ENCODE assay signal across 1 cellular context in genomic region chr19:49474545-49474930, GRCh38.
A peak's percentile ranks its signal among the peaks of the same experiment; 100 is the strongest.
TF ChIP-seq lines count a peak whose summit lies in the region.

No MANE protein-coding gene starts in this region.

TF ChIP-seq in K562, 482 proteins besides CTCF, POLR2A, EP300 and RAD21 (continues in another document):
- no peak for TF ChIP-seq LEF1 (IDR thresholded peaks at IDR 0.05)
- TF ChIP-seq TEAD2 (tag; IDR thresholded peaks at IDR 0.05), result no peak
- no peak for TF ChIP-seq ILF3 (IDR thresholded peaks at IDR 0.05; ENCODE audit: borderline replicate concordance)
- TF ChIP-seq OTX1 (CRISPR knock-in tag; IDR thresholded peaks at IDR 0.05), result peak; percentile 71; the same call in 1 of the 2 replicates
- TF ChIP-seq, protein P1, sequence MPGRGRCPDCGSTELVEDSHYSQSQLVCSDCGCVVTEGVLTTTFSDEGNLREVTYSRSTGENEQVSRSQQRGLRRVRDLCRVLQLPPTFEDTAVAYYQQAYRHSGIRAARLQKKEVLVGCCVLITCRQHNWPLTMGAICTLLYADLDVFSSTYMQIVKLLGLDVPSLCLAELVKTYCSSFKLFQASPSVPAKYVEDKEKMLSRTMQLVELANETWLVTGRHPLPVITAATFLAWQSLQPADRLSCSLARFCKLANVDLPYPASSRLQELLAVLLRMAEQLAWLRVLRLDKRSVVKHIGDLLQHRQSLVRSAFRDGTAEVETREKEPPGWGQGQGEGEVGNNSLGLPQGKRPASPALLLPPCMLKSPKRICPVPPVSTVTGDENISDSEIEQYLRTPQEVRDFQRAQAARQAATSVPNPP (IDR thresholded peaks at IDR 0.05; ENCODE audit: borderline replicate concordance, insufficient read depth, insufficient read length), result no peak
- TF ChIP-seq ZNF224 (CRISPR knock-in tag; IDR thresholded peaks at IDR 0.05), result no peak
- TF ChIP-seq NR3C1 (CRISPR knock-in tag; IDR thresholded peaks at IDR 0.05), result no peak
- no peak for TF ChIP-seq BCL6 (CRISPR knock-in tag; IDR thresholded peaks at IDR 0.05)
- TF ChIP-seq KLF10 (CRISPR knock-in tag; IDR thresholded peaks at IDR 0.05), result no peak
- no peak for TF ChIP-seq IRF9 (tag; IDR thresholded peaks at IDR 0.05)
- TF ChIP-seq SP1 (CRISPR knock-in tag; IDR thresholded peaks at IDR 0.05), result no peak
- no peak for TF ChIP-seq MYNN (IDR thresholded peaks at IDR 0.05)
- no peak for TF ChIP-seq MYNN (CRISPR knock-in tag; IDR thresholded peaks at IDR 0.05)
- TF ChIP-seq NR2C1 (IDR thresholded peaks at IDR 0.05), result no peak
- no peak for TF ChIP-seq NR2C1 (tag; IDR thresholded peaks at IDR 0.05)
- no peak for TF ChIP-seq NBN (IDR thresholded peaks at IDR 0.05; ENCODE audit: low read depth)
- TF ChIP-seq CBFA2T2 (conservative IDR thresholded peaks at IDR 0.05), result no peak
- TF ChIP-seq SRSF3 (IDR thresholded peaks at IDR 0.05; ENCODE audit: insufficient read depth, low read length), result no peak
- TF ChIP-seq, protein P2, sequence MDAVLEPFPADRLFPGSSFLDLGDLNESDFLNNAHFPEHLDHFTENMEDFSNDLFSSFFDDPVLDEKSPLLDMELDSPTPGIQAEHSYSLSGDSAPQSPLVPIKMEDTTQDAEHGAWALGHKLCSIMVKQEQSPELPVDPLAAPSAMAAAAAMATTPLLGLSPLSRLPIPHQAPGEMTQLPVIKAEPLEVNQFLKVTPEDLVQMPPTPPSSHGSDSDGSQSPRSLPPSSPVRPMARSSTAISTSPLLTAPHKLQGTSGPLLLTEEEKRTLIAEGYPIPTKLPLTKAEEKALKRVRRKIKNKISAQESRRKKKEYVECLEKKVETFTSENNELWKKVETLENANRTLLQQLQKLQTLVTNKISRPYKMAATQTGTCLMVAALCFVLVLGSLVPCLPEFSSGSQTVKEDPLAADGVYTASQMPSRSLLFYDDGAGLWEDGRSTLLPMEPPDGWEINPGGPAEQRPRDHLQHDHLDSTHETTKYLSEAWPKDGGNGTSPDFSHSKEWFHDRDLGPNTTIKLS (IDR thresholded peaks at IDR 0.05; ENCODE audit: borderline replicate concordance, low read depth), result no peak
- TF ChIP-seq, protein P3, sequence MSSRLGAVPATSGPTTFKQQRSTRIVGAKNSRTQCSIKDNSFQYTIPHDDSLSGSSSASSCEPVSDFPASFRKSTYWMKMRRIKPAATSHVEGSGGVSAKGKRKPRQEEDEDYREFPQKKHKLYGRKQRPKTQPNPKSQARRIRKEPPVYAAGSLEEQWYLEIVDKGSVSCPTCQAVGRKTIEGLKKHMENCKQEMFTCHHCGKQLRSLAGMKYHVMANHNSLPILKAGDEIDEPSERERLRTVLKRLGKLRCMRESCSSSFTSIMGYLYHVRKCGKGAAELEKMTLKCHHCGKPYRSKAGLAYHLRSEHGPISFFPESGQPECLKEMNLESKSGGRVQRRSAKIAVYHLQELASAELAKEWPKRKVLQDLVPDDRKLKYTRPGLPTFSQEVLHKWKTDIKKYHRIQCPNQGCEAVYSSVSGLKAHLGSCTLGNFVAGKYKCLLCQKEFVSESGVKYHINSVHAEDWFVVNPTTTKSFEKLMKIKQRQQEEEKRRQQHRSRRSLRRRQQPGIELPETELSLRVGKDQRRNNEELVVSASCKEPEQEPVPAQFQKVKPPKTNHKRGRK (tag; IDR thresholded peaks at IDR 0.05), result 0 out of 2 replicates have a peak, but pooled peaks have one; percentile 10
- TF ChIP-seq, protein P4, sequence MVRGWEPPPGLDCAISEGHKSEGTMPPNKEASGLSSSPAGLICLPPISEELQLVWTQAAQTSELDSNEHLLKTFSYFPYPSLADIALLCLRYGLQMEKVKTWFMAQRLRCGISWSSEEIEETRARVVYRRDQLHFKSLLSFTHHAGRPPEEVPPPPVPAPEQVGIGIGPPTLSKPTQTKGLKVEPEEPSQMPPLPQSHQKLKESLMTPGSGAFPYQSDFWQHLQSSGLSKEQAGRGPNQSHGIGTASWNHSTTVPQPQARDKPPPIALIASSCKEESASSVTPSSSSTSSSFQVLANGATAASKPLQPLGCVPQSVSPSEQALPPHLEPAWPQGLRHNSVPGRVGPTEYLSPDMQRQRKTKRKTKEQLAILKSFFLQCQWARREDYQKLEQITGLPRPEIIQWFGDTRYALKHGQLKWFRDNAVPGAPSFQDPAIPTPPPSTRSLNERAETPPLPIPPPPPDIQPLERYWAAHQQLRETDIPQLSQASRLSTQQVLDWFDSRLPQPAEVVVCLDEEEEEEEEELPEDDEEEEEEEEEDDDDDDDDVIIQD (CRISPR knock-in tag; IDR thresholded peaks at IDR 0.05), result no peak
- no peak for TF ChIP-seq ZNF57 (CRISPR knock-in tag; IDR thresholded peaks at IDR 0.05)
- TF ChIP-seq RUNX1 (IDR thresholded peaks at IDR 0.05; ENCODE audit: low read depth), result no peak
- no peak for TF ChIP-seq STAT5B (CRISPR knock-in tag; IDR thresholded peaks at IDR 0.05)
- TF ChIP-seq YBX1 (IDR thresholded peaks at IDR 0.05), result no peak
- TF ChIP-seq PHB (CRISPR knock-in tag; IDR thresholded peaks at IDR 0.05), result no peak
- TF ChIP-seq TRIM28 (IDR thresholded peaks at IDR 0.05), result no peak
- TF ChIP-seq TCF7 (IDR thresholded peaks at IDR 0.05; ENCODE audit: borderline replicate concordance), result no peak
- no peak for TF ChIP-seq RBBP5 (IDR thresholded peaks at IDR 0.05; ENCODE audit: borderline replicate concordance, insufficient read depth, low read length, poor library complexity, severe bottlenecking)
- 0 out of 2 replicates have a peak, but pooled peaks have one; percentile 23 for TF ChIP-seq HLTF (IDR thresholded peaks at IDR 0.05)
- TF ChIP-seq, protein P5, sequence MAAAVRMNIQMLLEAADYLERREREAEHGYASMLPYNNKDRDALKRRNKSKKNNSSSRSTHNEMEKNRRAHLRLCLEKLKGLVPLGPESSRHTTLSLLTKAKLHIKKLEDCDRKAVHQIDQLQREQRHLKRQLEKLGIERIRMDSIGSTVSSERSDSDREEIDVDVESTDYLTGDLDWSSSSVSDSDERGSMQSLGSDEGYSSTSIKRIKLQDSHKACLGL (CRISPR knock-in tag; IDR thresholded peaks at IDR 0.05; ENCODE audit: borderline replicate concordance, poor library complexity, severe bottlenecking), result no peak
- TF ChIP-seq, protein P6, sequence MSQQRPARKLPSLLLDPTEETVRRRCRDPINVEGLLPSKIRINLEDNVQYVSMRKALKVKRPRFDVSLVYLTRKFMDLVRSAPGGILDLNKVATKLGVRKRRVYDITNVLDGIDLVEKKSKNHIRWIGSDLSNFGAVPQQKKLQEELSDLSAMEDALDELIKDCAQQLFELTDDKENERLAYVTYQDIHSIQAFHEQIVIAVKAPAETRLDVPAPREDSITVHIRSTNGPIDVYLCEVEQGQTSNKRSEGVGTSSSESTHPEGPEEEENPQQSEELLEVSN (IDR thresholded peaks at IDR 0.05; ENCODE audit: borderline replicate concordance in 1 of 2, extremely low read depth in 1 of 2, insufficient read depth in 1 of 2, insufficient read length in 1 of 2, low read depth in 1 of 2, low read length in 1 of 2, poor library complexity in 1 of 2, severe bottlenecking in 1 of 2), result no peak
- TF ChIP-seq SETDB1 (IDR thresholded peaks at IDR 0.05; ENCODE audit: low read length), result no peak
- no peak for TF ChIP-seq TBL1XR1 (IDR thresholded peaks at IDR 0.05; ENCODE audit: low read length in 2 of 2)
- no peak for TF ChIP-seq TRIM24 (IDR thresholded peaks at IDR 0.05)
- no peak for TF ChIP-seq ZBTB34 (CRISPR knock-in tag; IDR thresholded peaks at IDR 0.05)
- no peak for TF ChIP-seq CREM (IDR thresholded peaks at IDR 0.05; ENCODE audit: low read depth)
- no peak for TF ChIP-seq BRF1 (IDR thresholded peaks at IDR 0.05; ENCODE audit: borderline replicate concordance, extremely low read depth, insufficient read length)
- no peak for TF ChIP-seq ZNF785 (CRISPR knock-in tag; IDR thresholded peaks at IDR 0.05)
- no peak for TF ChIP-seq SNIP1 (IDR thresholded peaks at IDR 0.05; ENCODE audit: low read depth)
- no peak for TF ChIP-seq ZNF79 (CRISPR knock-in tag; IDR thresholded peaks at IDR 0.05; ENCODE audit: low read depth)
- no peak for TF ChIP-seq ZNF384 (IDR thresholded peaks at IDR 0.05; ENCODE audit: low read depth, low read length)
- no peak for TF ChIP-seq SMAD2 (IDR thresholded peaks at IDR 0.05; ENCODE audit: low read depth, low read length)
- no peak for TF ChIP-seq SMC3 (conservative IDR thresholded peaks at IDR 0.05; ENCODE audit: insufficient read depth, low read depth, low read length)
- TF ChIP-seq ID3 (CRISPR knock-in tag; IDR thresholded peaks at IDR 0.05), result no peak
- TF ChIP-seq ID3 (tag; IDR thresholded peaks at IDR 0.05), result no peak
- TF ChIP-seq MLLT1 (IDR thresholded peaks at IDR 0.05), result peak; percentile 24 to 52; a peak in 2 of 4 replicates
- no peak for TF ChIP-seq EP400 (IDR thresholded peaks at IDR 0.05)
- no peak for TF ChIP-seq CEBPB (tag; IDR thresholded peaks at IDR 0.05)
- TF ChIP-seq SPI1 (IDR thresholded peaks at IDR 0.05; ENCODE audit: borderline replicate concordance, low read depth, low read length), result no peak
- no peak for TF ChIP-seq PPARD (CRISPR knock-in tag; IDR thresholded peaks at IDR 0.05)
- TF ChIP-seq, protein P7, sequence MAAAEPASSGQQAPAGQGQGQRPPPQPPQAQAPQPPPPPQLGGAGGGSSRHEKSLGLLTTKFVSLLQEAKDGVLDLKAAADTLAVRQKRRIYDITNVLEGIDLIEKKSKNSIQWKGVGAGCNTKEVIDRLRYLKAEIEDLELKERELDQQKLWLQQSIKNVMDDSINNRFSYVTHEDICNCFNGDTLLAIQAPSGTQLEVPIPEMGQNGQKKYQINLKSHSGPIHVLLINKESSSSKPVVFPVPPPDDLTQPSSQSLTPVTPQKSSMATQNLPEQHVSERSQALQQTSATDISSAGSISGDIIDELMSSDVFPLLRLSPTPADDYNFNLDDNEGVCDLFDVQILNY (CRISPR knock-in tag; IDR thresholded peaks at IDR 0.05), result no peak
- no peak for TF ChIP-seq HDAC6 (IDR thresholded peaks at IDR 0.05; ENCODE audit: low read depth, low read length)
- TF ChIP-seq ZNF24 (IDR thresholded peaks at IDR 0.05), result no peak
- no peak for TF ChIP-seq ZFPM2 (CRISPR knock-in tag; IDR thresholded peaks at IDR 0.05)
- TF ChIP-seq TFAP4 (CRISPR knock-in tag; IDR thresholded peaks at IDR 0.05; ENCODE audit: borderline replicate concordance), result no peak
- no peak for TF ChIP-seq PRPF4 (IDR thresholded peaks at IDR 0.05; ENCODE audit: insufficient read depth, low read depth, low read length, poor library complexity, severe bottlenecking)
- 0 out of 2 replicates have a peak, but pooled peaks have one; percentile 6 for TF ChIP-seq ELF4 (CRISPR knock-in tag; IDR thresholded peaks at IDR 0.05)
- 0 out of 2 replicates have a peak, but pooled peaks have one; percentile 23 for TF ChIP-seq ZBTB26 (CRISPR knock-in tag; IDR thresholded peaks at IDR 0.05)
- TF ChIP-seq MAFG (tag; conservative IDR thresholded peaks at IDR 0.05), result no peak
- peak; percentile 77; the same call in 1 of the 2 replicates for TF ChIP-seq LARP7 (IDR thresholded peaks at IDR 0.05)
- no peak for TF ChIP-seq ZNF175 (CRISPR knock-in tag; IDR thresholded peaks at IDR 0.05; ENCODE audit: low read depth)
